ENCODE assay signal across 14 cellular contexts in genomic region chr6:20692023-20692422, GRCh38.
"Had no signal": no experiment of that assay in that cellular context is flagged by ENCODE, and none has a peak within 500 bp of the region (broad histone marks: within the 10 kb centered on the region; RNA-seq: fewer than 3 reads in every experiment).

No MANE protein-coding gene starts in this region.

- H3K4me3 ChIP-seq: cardiac muscle cell, lung, tibial nerve had no signal

- H3K9me3 Mint-ChIP-seq: activated T-cell treated with anti-CD3 and anti-CD28 coated beads, Interleukin-2, amount 50 U/mL, for 24 hours had no signal

- H3K27me3 Mint-ChIP-seq: activated CD8-positive, alpha-beta memory T cell treated with anti-CD3 and anti-CD28 coated beads, Interleukin-2, amount 10 ng/mL, durations not matched to agents 7 days and 5 days; activated T-cell treated with anti-CD3 and anti-CD28 coated beads, Interleukin-2, amount 50 U/mL, for 24 hours; naive B cell had no signal

- H3K4me1 ChIP-seq: tibial nerve had no signal

- H3K36me3 ChIP-seq: cardiac muscle cell, tibial nerve had no signal

- ATAC-seq: activated CD8-positive, alpha-beta memory T cell treated with anti-CD3 and anti-CD28 coated beads, Interleukin-2, amount 10 ng/mL, durations not matched to agents 7 days and 5 days; left colon; right cardiac atrium had no signal

- H3K27me3 ChIP-seq: cardiac muscle cell, tibial nerve had no signal

- H3K9me3 ChIP-seq: tibial nerve had no signal

- H3K27ac Mint-ChIP-seq: activated CD8-positive, alpha-beta memory T cell treated with anti-CD3 and anti-CD28 coated beads, Interleukin-2, amount 10 ng/mL, durations not matched to agents 7 days and 5 days; activated T-cell treated with anti-CD3 and anti-CD28 coated beads, Interleukin-2, amount 50 U/mL, for 24 hours had no signal

- H3K4me3 Mint-ChIP-seq: activated CD8-positive, alpha-beta memory T cell treated with anti-CD3 and anti-CD28 coated beads, Interleukin-2, amount 10 ng/mL, durations not matched to agents 7 days and 5 days; activated T-cell treated with anti-CD3 and anti-CD28 coated beads, Interleukin-2, amount 50 U/mL, for 24 hours; naive B cell had no signal

- H3K27ac ChIP-seq: cardiac muscle cell, tibial nerve had no signal

- DNase-seq: activated CD4-positive, alpha-beta T cell treated with anti-CD3 and anti-CD28 coated beads for 1 hour; activated CD4-positive, alpha-beta T cell treated with anti-CD3 and anti-CD28 coated beads, Interleukin-2, amount 50 U/mL, for 48 hours; activated CD8-positive, alpha-beta memory T cell treated with anti-CD3 and anti-CD28 coated beads, Interleukin-2, amount 10 ng/mL, durations not matched to agents 7 days and 5 days; activated gamma-delta T cell treated with Interleukin-2 at 50 U/mL for 16 hours; activated T-cell treated with anti-CD3 and anti-CD28 coated beads, Interleukin-2, amount 50 U/mL, for 24 hours; left colon; naive B cell; posterior cingulate gyrus; right cardiac atrium; small intestine; T-helper 9 cell had no signal
